8 cellular contexts compared by ENCODE assay signal in genomic region chr12:77049767-77050353, GRCh38. TPM values are rescaled to one million over a fixed set of nuclear protein-coding genes. Genes with fewer than 3 reads are reported as not detected.
DNase-seq lines count a peak whose midpoint lies in the region; ATAC-seq, FAIRE-seq and TF ChIP-seq lines count a peak whose summit lies in the region.

No MANE protein-coding gene starts in this region.

- H3K27me3 ChIP-seq in heart left ventricle, result peaks cover 0 to 5% (median 0%) of the 10 kb centered on the region in 9 donors
- H3K27me3 ChIP-seq in NT2/D1 (ENCODE audit: insufficient read depth, insufficient read length), result no peaks in the 10 kb centered on the region
- H3K27me3 ChIP-seq in mesenchymal stem cell (ENCODE audit: control insufficient read depth in 1 of 2, insufficient read depth in 1 of 2, low read length in 2 of 2), result no peaks in the 10 kb centered on the region

- no peaks in the 10 kb centered on the region for H3K36me3 ChIP-seq in heart left ventricle
- H3K36me3 ChIP-seq in NT2/D1 (ENCODE audit: insufficient read depth, insufficient read length, low read length), result peaks cover 70% of the 10 kb centered on the region
- H3K36me3 ChIP-seq in mesenchymal stem cell (ENCODE audit: control insufficient read depth in 1 of 2, insufficient read depth in 2 of 2, low read depth in 1 of 2, low read length in 2 of 2), result peaks cover 3 to 68% of the 10 kb centered on the region in 2 experiments

- 24 to 28% (median 26%) methylated on average over 4 of the region's 4 CpGs for WGBS in heart left ventricle, 4 donors
- WGBS in mesenchymal stem cell, result 30% methylated on average over 1 of the region's 4 CpGs

- no peak overlapping the region for H3K27ac ChIP-seq in heart left ventricle
- H3K27ac ChIP-seq in mesenchymal stem cell (ENCODE audit: low read length, poor library complexity, severe bottlenecking), result no peak overlapping the region

- no peak overlapping the region for H4K8ac ChIP-seq in mesenchymal stem cell (ENCODE audit: low read length)

- H3K14ac ChIP-seq in mesenchymal stem cell (ENCODE audit: low read length in 2 of 2), result no peak overlapping the region

- ATAC-seq in heart left ventricle, result peak in 3 of 4 donors; percentile 51 to 76 (median 55)
- ATAC-seq in Right ventricle myocardium superior (ENCODE audit: poor library complexity), result no peak

- no peak overlapping the region for H3K4ac ChIP-seq in mesenchymal stem cell (ENCODE audit: low read depth in 1 of 2, low read length in 2 of 2)

- DNase-seq in heart left ventricle, result no peak
- DNase-seq in Right ventricle myocardium superior, result no peak
- DNase-seq in H54 (ENCODE audit: insufficient read length, low spot score), result no peak
- peak; percentile 25 for DNase-seq in KG1 (lab: John Stamatoyannopoulos, UW)
- peak; percentile 36 for DNase-seq in NT2/D1 (ENCODE audit: low read depth, low spot score)
- peak; percentile 45 for DNase-seq in cerebellum (ENCODE audit: low spot score)
- DNase-seq in mesenchymal stem cell, result peak; percentile 68
- DNase-seq in cerebellar nuclear complex (lab: John Stamatoyannopoulos, UW), result no peak

- H3K4me1 ChIP-seq in heart left ventricle (no peaks in the 10 kb centered on the region), NT2/D1 (ENCODE audit: insufficient read depth, insufficient read length) (no peaks in the 10 kb centered on the region), mesenchymal stem cell (ENCODE audit: control insufficient read depth, insufficient read depth, low read depth, low read length) (no peaks in the 10 kb centered on the region)

- H3K9ac ChIP-seq in NT2/D1 (ENCODE audit: insufficient read length, low read depth) (no peak overlapping the region), mesenchymal stem cell (ENCODE audit: low read length) (no peak overlapping the region)

- H3K23ac ChIP-seq in mesenchymal stem cell (ENCODE audit: low read length in 2 of 2), result no peak overlapping the region

- H4K91ac ChIP-seq in mesenchymal stem cell (ENCODE audit: low read length), result no peak overlapping the region

- peaks cover 9% of the 10 kb centered on the region for H3K79me1 ChIP-seq in mesenchymal stem cell (replicated peaks; ENCODE audit: low read length, poor library complexity, severe bottlenecking)

- no peak overlapping the region for H3K4me2 ChIP-seq in mesenchymal stem cell (ENCODE audit: low read length, poor library complexity, severe bottlenecking)

- no peak overlapping the region for H2AK5ac ChIP-seq in mesenchymal stem cell (ENCODE audit: low read length, severe bottlenecking)

- no peak overlapping the region for H2BK5ac ChIP-seq in mesenchymal stem cell (ENCODE audit: low read depth, low read length, poor library complexity, severe bottlenecking)

- intact Hi-C loops in heart left ventricle (cut with DNase I), result loop anchor here in 8 of 10 donors (5.0 to 10.0 kb wide), 5 partner anchors 625 to 645 kb away; no protein-coding TSS in a partner anchor
- intact Hi-C loops in Right ventricle myocardium superior (cut with DNase I), result no loop called here

- no peak overlapping the region for H3K18ac ChIP-seq in mesenchymal stem cell (ENCODE audit: low read depth in 1 of 2, low read length in 2 of 2)

- no peak overlapping the region for H2BK120ac ChIP-seq in mesenchymal stem cell (ENCODE audit: low read depth, low read length)

- peak; percentile 84 for FAIRE-seq in H54 (lab: Jason Lieb, UNC)

- no peak overlapping the region for H2BK15ac ChIP-seq in mesenchymal stem cell (ENCODE audit: low read depth, poor library complexity, severe bottlenecking)

- TF ChIP-seq POLR2A in heart left ventricle (IDR thresholded peaks at IDR 0.05) (no peak), H54 (IDR thresholded peaks at IDR 0.05; ENCODE audit: low read depth, low read length) (no peak)

- peak; percentile 63 to 82 (median 72) for TF ChIP-seq CTCF in heart left ventricle (IDR thresholded peaks at IDR 0.05)

- H3K9me3 ChIP-seq in heart left ventricle (no peaks in the 10 kb centered on the region), NT2/D1 (ENCODE audit: insufficient read depth, low read length) (no peaks in the 10 kb centered on the region), mesenchymal stem cell (ENCODE audit: control insufficient read depth, low read length) (no peaks in the 10 kb centered on the region)

- H2BK12ac ChIP-seq in mesenchymal stem cell (ENCODE audit: low read length in 2 of 2), result no peak overlapping the region

- no peak overlapping the region for H2AFZ ChIP-seq in mesenchymal stem cell (ENCODE audit: low read depth, low read length)

- H3K4me3 ChIP-seq in heart left ventricle (no peak overlapping the region), NT2/D1 (ENCODE audit: insufficient read length, low read depth) (no peak overlapping the region), mesenchymal stem cell (ENCODE audit: insufficient read depth in 1 of 2, low read depth in 1 of 2, low read length in 2 of 2) (no peak overlapping the region)

RNA-seq across cellular contexts. Expression of gene E2F7, which starts 15.5 kb away (rescaled TPM):
- total RNA-seq in heart left ventricle (1 to 10 TPM in 1 of 9 donors, under 1 TPM in 6, not detected in 2; 0.04 to 1.5 (median 0.14) TPM), Right ventricle myocardium superior (0.08 TPM), cerebellum (9.3 TPM)
- polyA plus RNA-seq in heart left ventricle, result under 1 TPM; 0.08 to 0.11 TPM
- 6.2 TPM for polyA plus RNA-seq in mesenchymal stem cell (2013, experiment 1 of 2)
- polyA plus RNA-seq in mesenchymal stem cell (2013, experiment 2 of 2), result 6.5 TPM

Comparison
In these comparisons a context has a peak if more than half of its experiments do, and no peak if none do; other contexts are left out.
1. DNase-seq: peak in KG1 (single experiment), NT2/D1 (single experiment), cerebellum (single experiment) and mesenchymal stem cell (single experiment); none in heart left ventricle (0 of 5), Right ventricle myocardium superior (single experiment), H54 (single experiment) and cerebellar nuclear complex (0 of 2).